ENCODE assay signal across 32 cellular contexts in the genomic region with DNA sequence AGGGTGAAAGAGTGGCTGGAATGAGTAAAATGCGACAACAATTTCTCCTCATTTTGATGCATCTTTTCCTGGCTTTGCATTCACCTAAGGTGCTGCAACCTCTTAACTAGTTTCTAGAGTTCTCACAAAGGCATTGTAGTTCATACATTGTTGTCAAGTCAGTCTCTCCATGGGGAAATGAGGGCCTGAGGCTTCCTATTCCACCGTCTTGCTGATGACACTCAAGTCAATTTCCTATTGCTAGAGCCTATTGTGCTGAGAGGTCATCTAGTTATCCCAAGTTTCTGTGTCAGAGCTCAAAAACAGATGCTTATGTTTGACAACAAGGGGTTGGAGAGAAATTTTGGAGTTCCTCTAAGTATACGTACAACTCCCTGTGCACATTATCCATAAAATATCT. TPM values are rescaled to one million over a fixed set of nuclear protein-coding genes. Genes with fewer than 3 reads are reported as not detected.
A peak's percentile ranks its signal among the peaks of the same experiment; 100 is the strongest.
DNase-seq lines count a peak whose midpoint lies in the region; ATAC-seq, FAIRE-seq and TF ChIP-seq lines count a peak whose summit lies in the region.
"Had no signal": no experiment of that assay in that cellular context is flagged by ENCODE, and none has a peak within 500 bp of the region (broad histone marks: within the 10 kb centered on the region; RNA-seq: fewer than 3 reads in every experiment).

No MANE protein-coding gene starts in this region.

- H3K27ac Mint-ChIP-seq in CD14-positive monocyte, result peak overlapping the region; percentile 64 to 97 (median 92)
- peak overlapping the region; percentile 91 for H3K27ac Mint-ChIP-seq in dendritic cell treated with granulocyte-macrophage colony-stimulating factor and Interleukin-4, amounts not matched to agents 40 ng/mL and 50 ng/mL, for 4 days
- no peak overlapping the region for H3K27ac Mint-ChIP-seq in activated T-helper 17 cell treated with anti-CD3 and anti-CD28 coated beads, Interleukin-2, amount 50 U/mL, for 72 hours
- H3K27ac Mint-ChIP-seq: activated CD8-positive, alpha-beta T cell treated with anti-CD3 and anti-CD28 coated beads for 36 hours; activated naive CD8-positive, alpha-beta T cell treated with anti-CD3 and anti-CD28 coated beads, Interleukin-2, amount 10 ng/mL, durations not matched to agents 7 days and 5 days; T-helper 17 cell had no signal

- H3K4me3 ChIP-seq in HL-60 (replicated peaks; ENCODE audit: insufficient read depth, low read length), result no peak overlapping the region
- no peak overlapping the region for H3K4me3 ChIP-seq in muscle layer of duodenum (ENCODE audit: low read depth in 1 of 2, low read length in 2 of 2)
- H3K4me3 ChIP-seq: dorsolateral prefrontal cortex, gastroesophageal sphincter, mucosa of descending colon had no signal

- H3K27ac ChIP-seq in HL-60 (replicated peaks) (peak overlapping the region; percentile 42), muscle layer of duodenum (ENCODE audit: low read length) (peak overlapping the region; percentile 31)
- H3K27ac ChIP-seq: dorsolateral prefrontal cortex had no signal

- peaks cover 46% of the 10 kb centered on the region for H3K4me1 Mint-ChIP-seq in CD14-positive monocyte
- H3K4me1 Mint-ChIP-seq in dendritic cell treated with granulocyte-macrophage colony-stimulating factor and Interleukin-4, amounts not matched to agents 40 ng/mL and 50 ng/mL, for 4 days (ENCODE audit: low read depth), result peaks cover 60% of the 10 kb centered on the region
- no peaks in the 10 kb centered on the region for H3K4me1 Mint-ChIP-seq in activated T-helper 17 cell treated with anti-CD3 and anti-CD28 coated beads, Interleukin-2, amount 50 U/mL, for 72 hours
- H3K4me1 Mint-ChIP-seq: IgD-negative memory B cell had no signal

- no peak for ATAC-seq in activated T-helper 17 cell treated with anti-CD3 and anti-CD28 coated beads, Interleukin-2, amount 50 U/mL, for 72 hours (replicated peaks)
- ATAC-seq in GM21367 (IDR thresholded peaks at IDR 0.05; ENCODE audit: unreplicated experiment), result no peak
- ATAC-seq: gastroesophageal sphincter, mucosa of descending colon had no signal

- H3K27me3 Mint-ChIP-seq in CD14-positive monocyte (ENCODE audit: low read depth in 3 of 3), result peaks cover 0 to 1% (median 0%) of the 10 kb centered on the region in 3 donors
- no peaks in the 10 kb centered on the region for H3K27me3 Mint-ChIP-seq in dendritic cell treated with granulocyte-macrophage colony-stimulating factor and Interleukin-4, amounts not matched to agents 40 ng/mL and 50 ng/mL, for 4 days
- H3K27me3 Mint-ChIP-seq in activated T-helper 17 cell treated with anti-CD3 and anti-CD28 coated beads, Interleukin-2, amount 50 U/mL, for 72 hours, result peaks cover 22% of the 10 kb centered on the region

- no peaks in the 10 kb centered on the region for H3K9me3 ChIP-seq in muscle layer of duodenum (ENCODE audit: control insufficient read depth in 1 of 2, low read length in 2 of 2)
- H3K9me3 ChIP-seq: gastroesophageal sphincter, SK-N-SH had no signal

- H3K36me3 Mint-ChIP-seq in CD14-positive monocyte, result peaks cover 14 to 26% of the 10 kb centered on the region in 2 donors
- H3K36me3 Mint-ChIP-seq in dendritic cell treated with granulocyte-macrophage colony-stimulating factor and Interleukin-4, amounts not matched to agents 40 ng/mL and 50 ng/mL, for 4 days (ENCODE audit: low read depth), result peaks cover 34% of the 10 kb centered on the region
- no peaks in the 10 kb centered on the region for H3K36me3 Mint-ChIP-seq in activated T-helper 17 cell treated with anti-CD3 and anti-CD28 coated beads, Interleukin-2, amount 50 U/mL, for 72 hours (ENCODE audit: low read depth)

- H3K4me3 Mint-ChIP-seq in CD14-positive monocyte, result no peak overlapping the region
- no peak overlapping the region for H3K4me3 Mint-ChIP-seq in dendritic cell treated with granulocyte-macrophage colony-stimulating factor and Interleukin-4, amounts not matched to agents 40 ng/mL and 50 ng/mL, for 4 days
- H3K4me3 Mint-ChIP-seq in activated T-helper 17 cell treated with anti-CD3 and anti-CD28 coated beads, Interleukin-2, amount 50 U/mL, for 72 hours, result no peak overlapping the region
- H3K4me3 Mint-ChIP-seq: activated CD8-positive, alpha-beta T cell treated with anti-CD3 and anti-CD28 coated beads for 36 hours; activated naive CD8-positive, alpha-beta T cell treated with anti-CD3 and anti-CD28 coated beads, Interleukin-2, amount 10 ng/mL, durations not matched to agents 7 days and 5 days; H9; IgD-negative memory B cell; neural crest cell; stimulated activated memory B cell treated with anti-CD40 and anti-IgM and Interleukin-4, amounts not matched to agents 10 μg/mL and 1 μg/mL and 100 μg/mL, for 72 hours; T-helper 17 cell had no signal

- no peak for FAIRE-seq in GM19239 (lab: Jason Lieb, UNC)
- FAIRE-seq: astrocyte, islet of Langerhans had no signal

- H3K27me3 ChIP-seq in HL-60 (ENCODE audit: insufficient read depth, poor library complexity, severe bottlenecking), result no peaks in the 10 kb centered on the region
- no peaks in the 10 kb centered on the region for H3K27me3 ChIP-seq in muscle layer of duodenum (ENCODE audit: low read depth, low read length)
- H3K27me3 ChIP-seq: gastroesophageal sphincter had no signal

- TF ChIP-seq CTCF in CD14-positive monocyte (IDR thresholded peaks at IDR 0.05) (no peak), HL-60 (IDR thresholded peaks at IDR 0.05; ENCODE audit: insufficient read depth, low read length) (no peak)

- peaks cover 4 to 26% (median 18%) of the 10 kb centered on the region in 7 donors for H3K9me3 Mint-ChIP-seq in CD14-positive monocyte
- peaks cover 25% of the 10 kb centered on the region for H3K9me3 Mint-ChIP-seq in dendritic cell treated with granulocyte-macrophage colony-stimulating factor and Interleukin-4, amounts not matched to agents 40 ng/mL and 50 ng/mL, for 4 days
- no peaks in the 10 kb centered on the region for H3K9me3 Mint-ChIP-seq in activated T-helper 17 cell treated with anti-CD3 and anti-CD28 coated beads, Interleukin-2, amount 50 U/mL, for 72 hours
- H3K9me3 Mint-ChIP-seq: IgD-negative memory B cell had no signal

- H3K36me3 ChIP-seq in muscle layer of duodenum (ENCODE audit: control insufficient read depth in 1 of 2, insufficient read depth in 2 of 2, low read length in 2 of 2), result no peaks in the 10 kb centered on the region
- H3K36me3 ChIP-seq: gastroesophageal sphincter had no signal

- DNase-seq in CD14-positive monocyte (ENCODE audit: low spot score) (no peak), HL-60 (ENCODE audit: low read depth in 1 of 2, low spot score in 1 of 2) (no peak), GM19239 (ENCODE audit: insufficient read length, low spot score) (no peak), dedifferentiated amniotic fluid mesenchymal stem cell (ENCODE audit: extremely low spot score) (no peak)
- DNase-seq: ACHN; activated CD4-positive, alpha-beta T cell treated with anti-CD3 and anti-CD28 coated beads for 1 hour; activated CD8-positive, alpha-beta T cell treated with anti-CD3 and anti-CD28 coated beads for 36 hours; activated effector memory CD4-positive, alpha-beta T cell treated with anti-CD3 and anti-CD28 coated beads, Interleukin-2, amount 50 U/mL, for 16 hours; activated naive CD8-positive, alpha-beta T cell treated with anti-CD3 and anti-CD28 coated beads, Interleukin-2, amount 10 ng/mL, durations not matched to agents 7 days and 5 days; central memory CD4-positive, alpha-beta T cell; dorsolateral prefrontal cortex; H9; mucosa of descending colon; posterior cingulate gyrus; SK-N-SH; stimulated activated CD4-positive, alpha-beta T cell treated with anti-CD3 and anti-CD28 coated beads, Interleukin-4, amount 100 ng/mL, for 4 hours; T-helper 17 cell had no signal

- intact Hi-C loops in CD14-positive monocyte (cut with micrococcal nuclease), result no loop called here
- intact Hi-C loops in dendritic cell treated with granulocyte-macrophage colony-stimulating factor and Interleukin-4, amounts not matched to agents 40 ng/mL and 50 ng/mL, for 4 days (cut with micrococcal nuclease), result no loop called here

- no peaks in the 10 kb centered on the region for H3K4me1 ChIP-seq in muscle layer of duodenum (ENCODE audit: control insufficient read depth in 1 of 2, insufficient read depth in 2 of 2, low read length in 2 of 2)
- H3K4me1 ChIP-seq: gastroesophageal sphincter had no signal

RNA-seq across cellular contexts. Expression of a gene that starts 11.6 kb away (rescaled TPM):
- 1,000 to 10,000 TPM; 2,353 to 3,009 TPM for polyA plus RNA-seq in CD14-positive monocyte
- not detected for total RNA-seq in activated T-helper 17 cell treated with anti-CD3 and anti-CD28 coated beads, Interleukin-2, amount 50 U/mL, for 72 hours
- total RNA-seq: activated CD8-positive, alpha-beta T cell treated with anti-CD3 and anti-CD28 coated beads for 36 hours; astrocyte; Daoy; fibroblast of lung; H9; MCF 10A; NCI-H460; neural crest cell had no signal
- polyA plus RNA-seq: BJ, fibroblast of lung, SK-N-SH had no signal

RNA-seq across cellular contexts. Expression of a gene that starts 48.4 kb away (rescaled TPM):
- 1 to 10 TPM in 1 of 2 donors, under 1 TPM in 1; 1.00 to 1.1 TPM for polyA plus RNA-seq in CD14-positive monocyte
- not detected for total RNA-seq in activated T-helper 17 cell treated with anti-CD3 and anti-CD28 coated beads, Interleukin-2, amount 50 U/mL, for 72 hours
- total RNA-seq: activated CD8-positive, alpha-beta T cell treated with anti-CD3 and anti-CD28 coated beads for 36 hours; activated naive CD8-positive, alpha-beta T cell treated with anti-CD3 and anti-CD28 coated beads, Interleukin-2, amount 10 ng/mL, durations not matched to agents 7 days and 5 days; astrocyte; Daoy; fibroblast of lung; MCF 10A; NCI-H460 had no signal
- polyA plus RNA-seq: BJ, fibroblast of lung, IgD-negative memory B cell, SK-N-SH had no signal
